20 cellular contexts compared by ENCODE assay signal in the genomic region with DNA sequence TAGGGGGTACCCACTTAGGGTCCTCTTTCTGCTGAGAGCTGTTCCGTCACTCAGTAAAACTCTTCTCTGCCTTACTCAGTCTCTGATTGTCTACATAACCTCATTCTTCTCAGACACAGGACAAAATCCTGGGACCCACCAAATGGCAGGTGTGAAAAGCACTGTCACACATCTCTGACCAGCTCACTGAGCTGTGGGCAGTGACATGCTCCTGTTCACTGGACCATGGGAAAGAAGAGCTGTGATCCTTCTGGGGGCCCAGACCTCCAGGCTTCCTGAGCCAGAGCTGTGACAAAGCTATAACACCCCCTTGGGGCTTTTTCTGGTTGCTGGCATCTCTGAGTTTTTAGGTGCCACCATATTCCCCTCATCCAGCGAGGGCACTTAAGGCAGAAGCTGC.
DNase-seq lines count a peak whose midpoint lies in the region; ATAC-seq, FAIRE-seq and TF ChIP-seq lines count a peak whose summit lies in the region.
"Had no signal": no experiment of that assay in that cellular context is flagged by ENCODE, and none has a peak within 500 bp of the region (broad histone marks: within the 10 kb centered on the region; RNA-seq: fewer than 3 reads in every experiment).

No MANE protein-coding gene starts in this region.

- H3K36me3 ChIP-seq in HEK293 (ENCODE audit: control insufficient read depth in 2 of 2, insufficient read depth in 1 of 2, low read length in 2 of 2) (peaks cover 0 to 15% of the 10 kb centered on the region in 2 experiments; a peak in 2 of 3 replicates), GM12878 (ENCODE audit: control insufficient read depth in 2 of 2, insufficient read depth in 2 of 2, low read length in 1 of 2) (no peaks in the 10 kb centered on the region), hepatocyte (replicated peaks; ENCODE audit: insufficient read depth, low read depth) (no peaks in the 10 kb centered on the region), mesendoderm (ENCODE audit: control insufficient read depth, insufficient read depth, low read length) (no peaks in the 10 kb centered on the region), psoas muscle (ENCODE audit: insufficient read depth in 1 of 2, low read depth in 1 of 2) (no peaks in the 10 kb centered on the region)

- H3K4me2 ChIP-seq in GM12878 (ENCODE audit: control insufficient read depth, insufficient read depth), result no peak overlapping the region
- no peak overlapping the region for H3K4me2 ChIP-seq in hepatocyte
- H3K4me2 ChIP-seq in mesendoderm (ENCODE audit: low read length), result no peak overlapping the region
- H3K4me2 ChIP-seq: A549 had no signal

- RAD21 ChIA-PET in GM12878 (lab: Charles Lee; ENCODE audit: unreplicated experiment), result no interaction called here

- no peak overlapping the region for H2BK5ac ChIP-seq in mesendoderm (ENCODE audit: low read length)

- no peak overlapping the region for H2AK5ac ChIP-seq in mesendoderm (ENCODE audit: low read length)

- DNase-seq in GM12878 (ENCODE audit: low read depth, low spot score), result no peak
- no peak for DNase-seq in hepatocyte (ENCODE audit: low spot score)
- DNase-seq in mesendoderm, result peak; percentile 28
- no peak for DNase-seq in ACHN
- DNase-seq in NCI-H2196 (lab: John Stamatoyannopoulos, UW; ENCODE audit: unreplicated experiment), result no peak
- DNase-seq in NCI-H2029 treated with DMSO at 0.1 percent for 48 hours (lab: John Stamatoyannopoulos, UW), result no peak
- no peak for DNase-seq in psoas muscle
- DNase-seq: 8988T; C1 segment of cervical spinal cord; CD4-positive, alpha-beta memory T cell; COR-L47; DMS153; DND-41; GM23248; H7; HCEC 1CT had no signal

- 58% methylated on average over 2 of the region's 2 CpGs for WGBS in GM12878 (ENCODE audit: insufficient coverage, insufficient replicate concordance, low lambda C conversion rate, missing lambda C conversion rate)
- WGBS in hepatocyte (ENCODE audit: low lambda C conversion rate, missing lambda C conversion rate), result 98% methylated on average over 2 of the region's 2 CpGs
- whole genome bisulfite sequencing in mesendoderm (ENCODE audit: extremely low coverage, insufficient coverage, low lambda C conversion rate), result no CpG with 5 or more reads among the region's 2 CpGs
- 92 to 100% (median 96%) methylated on average over 2 of the region's 2 CpGs for WGBS in psoas muscle, 3 donors

- H3K79me1 ChIP-seq in mesendoderm (ENCODE audit: low read length), result no peaks in the 10 kb centered on the region

- no peak overlapping the region for H3K23ac ChIP-seq in mesendoderm (ENCODE audit: low read length)

- FAIRE-seq in GM12878 (lab: Jason Lieb, UNC), result no peak
- FAIRE-seq: G401.6, GM19239 had no signal

- POLR2A ChIA-PET in HEK293 (lab: Yijun Ruan, JAX) (no interaction called here), GM12878 (lab: Charles Lee) (interaction anchor here (0.6 kb wide), 1 partner anchor 303 kb away, joined by 6 read pairs; no protein-coding TSS in a partner anchor)

- in situ Hi-C loops in GM12878 (cut with MboI), result no loop called here
- in situ Hi-C loops in ACHN (cut with HindIII; ENCODE audit: low pct_ligation_motif_present, low pct_unique_long_range_greater_than_20kb, low sequenced_read_pairs), result no loop called here

- H2BK15ac ChIP-seq in mesendoderm (replicated peaks; ENCODE audit: low read depth), result no peak overlapping the region

- H3K18ac ChIP-seq in mesendoderm (ENCODE audit: low read length), result no peak overlapping the region

- H3K27ac ChIP-seq in HEK293 (ENCODE audit: extremely low read depth, low read depth, low read length) (no peak overlapping the region), GM12878 (ENCODE audit: control insufficient read depth, insufficient read depth) (no peak overlapping the region), hepatocyte (peak overlapping the region; percentile 31), mesendoderm (ENCODE audit: low read depth, low read length) (no peak overlapping the region), psoas muscle (no peak overlapping the region)
- H3K27ac ChIP-seq: GM23248 had no signal

- no peak for TF ChIP-seq POLR2A in GM12878 (IDR thresholded peaks at IDR 0.05; ENCODE audit: low read depth, low read length)

- ATAC-seq in GM12878 (peak; percentile 54), psoas muscle (no peak)
- ATAC-seq: A549 had no signal

- no peak overlapping the region for H4K5ac ChIP-seq in mesendoderm (ENCODE audit: low read length)

- no peaks in the 10 kb centered on the region for H3K4me1 ChIP-seq in HEK293 (ENCODE audit: control insufficient read depth, insufficient read depth, low read length)
- H3K4me1 ChIP-seq in GM12878 (ENCODE audit: control insufficient read depth, insufficient read depth, low read length), result no peaks in the 10 kb centered on the region
- H3K4me1 ChIP-seq in hepatocyte (ENCODE audit: insufficient read depth), result peaks cover 12% of the 10 kb centered on the region
- no peaks in the 10 kb centered on the region for H3K4me1 ChIP-seq in mesendoderm (ENCODE audit: control insufficient read depth, low read depth, low read length)
- no peaks in the 10 kb centered on the region for H3K4me1 ChIP-seq in psoas muscle

- no peaks in the 10 kb centered on the region for H3K9me2 ChIP-seq in hepatocyte (replicated peaks; ENCODE audit: insufficient read depth)

- H4K20me1 ChIP-seq in GM12878 (ENCODE audit: control insufficient read depth, insufficient read depth) (no peaks in the 10 kb centered on the region), hepatocyte (ENCODE audit: insufficient read depth, poor library complexity, severe bottlenecking) (no peaks in the 10 kb centered on the region)

- no peak for TF ChIP-seq EP300 in GM12878 (IDR thresholded peaks at IDR 0.05; ENCODE audit: borderline replicate concordance in 1 of 2, control insufficient read depth in 1 of 2, low read depth in 2 of 2, low read length in 2 of 2)

- H3K4me3 ChIP-seq in HEK293 (ENCODE audit: low read depth, low read length) (no peak overlapping the region), GM12878 (no peak overlapping the region), hepatocyte (no peak overlapping the region), mesendoderm (ENCODE audit: low read length) (no peak overlapping the region), psoas muscle (no peak overlapping the region)
- H3K4me3 ChIP-seq: A549, GM23248 had no signal

- H2BK120ac ChIP-seq in mesendoderm (ENCODE audit: low read depth, low read length), result no peak overlapping the region

- H3K27me3 ChIP-seq in GM12878 (replicated peaks in 1 of 2; ENCODE audit: control insufficient read depth in 2 of 2, insufficient read depth in 2 of 2, low read length in 1 of 2), result no peaks in the 10 kb centered on the region
- no peaks in the 10 kb centered on the region for H3K27me3 ChIP-seq in hepatocyte
- H3K27me3 ChIP-seq in mesendoderm (ENCODE audit: insufficient read depth, low read length, poor library complexity), result no peaks in the 10 kb centered on the region
- H3K27me3 ChIP-seq in psoas muscle (ENCODE audit: insufficient read depth in 3 of 3, low read length in 2 of 3), result no peaks in the 10 kb centered on the region

- H4K8ac ChIP-seq in mesendoderm (ENCODE audit: low read depth, low read length), result no peak overlapping the region

- BruUV-seq in GM12878 (replicated peaks; lab: Mats Ljungman, UMichigan), result no TSS peak

- SMC1A ChIA-PET in GM12878 (lab: Charles Lee; ENCODE audit: uncharacterized antibody, unreplicated experiment), result no interaction called here

- CTCF ChIA-PET in HEK293 (lab: Yijun Ruan, JAX) (no interaction called here), GM12878 (lab: Yijun Ruan, JAX) (no interaction called here)

- TF ChIP-seq CTCF in HEK293 (tag by site-specific recombination; IDR thresholded peaks at IDR 0.05) (no peak), GM12878 (IDR thresholded peaks at IDR 0.05 in 2 of 3, conservative IDR thresholded peaks at IDR 0.05 in 1 of 3; ENCODE audit: control insufficient read depth in 2 of 3, extremely low read depth in 1 of 3, insufficient read depth in 1 of 3, low read depth in 3 of 3, low read length in 3 of 3) (no peak), hepatocyte (IDR thresholded peaks at IDR 0.05; ENCODE audit: poor library complexity) (no peak), psoas muscle (IDR thresholded peaks at IDR 0.05) (no peak)

- no peak overlapping the region for H3K4ac ChIP-seq in mesendoderm (ENCODE audit: low read depth, low read length)

- TF ChIP-seq RAD21 in GM12878 (IDR thresholded peaks at IDR 0.05; ENCODE audit: insufficient read depth, low read depth, low read length), result no peak

- H3K56ac ChIP-seq in mesendoderm (ENCODE audit: low read length), result no peak overlapping the region

- H3K79me2 ChIP-seq in GM12878 (ENCODE audit: control insufficient read depth, insufficient read depth, low read length) (no peaks in the 10 kb centered on the region), hepatocyte (no peaks in the 10 kb centered on the region), mesendoderm (ENCODE audit: control insufficient read depth, insufficient read depth, low read length) (no peaks in the 10 kb centered on the region)

- H2AFZ ChIP-seq in GM12878 (ENCODE audit: control insufficient read depth, low read depth, low read length), result no peak overlapping the region
- no peak overlapping the region for H2AFZ ChIP-seq in hepatocyte
- H2AFZ ChIP-seq: GM23248 had no signal

- H3K9ac ChIP-seq in GM12878 (ENCODE audit: control insufficient read depth, insufficient read depth, low read length) (no peak overlapping the region), mesendoderm (ENCODE audit: low read length) (no peak overlapping the region)
- H3K9ac ChIP-seq: GM23248 had no signal

- H3K9me3 ChIP-seq in HEK293 (ENCODE audit: control insufficient read depth, insufficient read depth, low read depth, low read length), result no peaks in the 10 kb centered on the region
- peaks cover 5% of the 10 kb centered on the region; the same call in 2 of the 3 replicates for H3K9me3 ChIP-seq in GM12878 (replicated peaks; ENCODE audit: control insufficient read depth, insufficient read depth, low read length)
- H3K9me3 ChIP-seq in hepatocyte (ENCODE audit: low read depth), result no peaks in the 10 kb centered on the region
- no peaks in the 10 kb centered on the region for H3K9me3 ChIP-seq in psoas muscle
- H3K9me3 ChIP-seq: A549 had no signal

- intact Hi-C loops in GM12878 (cut with micrococcal nuclease; ENCODE audit: unreplicated experiment) (no loop called here), psoas muscle (cut with DNase I) (no loop called here)

TF ChIP-seq in HEK293, 187 proteins besides CTCF, POLR2A, EP300 and RAD21 (continues in another document):
- no peak for TF ChIP-seq ZNF473 (tag by site-specific recombination; IDR thresholded peaks at IDR 0.05)
- TF ChIP-seq SETDB1 (IDR thresholded peaks at IDR 0.05; ENCODE audit: insufficient read length, low read length), result peak; percentile 21

TF ChIP-seq in GM12878, 131 proteins besides CTCF, POLR2A, EP300 and RAD21 (continues in another document):
- TF ChIP-seq CBFB (IDR thresholded peaks at IDR 0.05; ENCODE audit: low read depth), result no peak
